Comparison of ENCODE assay signal across 19 cellular contexts in genomic region chr4:150068300-150068699, GRCh38. TPM values are rescaled to one million over a fixed set of nuclear protein-coding genes. Genes with fewer than 3 reads are reported as not detected.
"Had no signal": no experiment of that assay in that cellular context is flagged by ENCODE, and none has a peak within 500 bp of the region (broad histone marks: within the 10 kb centered on the region; RNA-seq: fewer than 3 reads in every experiment).

No MANE protein-coding gene starts in this region.

- DNase-seq: dermis blood vessel endothelial cell; dorsolateral prefrontal cortex; effector CD4-positive, alpha-beta T cell; effector memory CD4-positive, alpha-beta T cell; foreskin keratinocyte; glutamatergic neuron; head of caudate nucleus; heart right ventricle; hippocampal formation; left cardiac atrium; left lung; left ventricle myocardium superior; lower lobe of right lung; mesenchymal stem cell; mucosa of descending colon; naive B cell had no signal

- H3K27ac ChIP-seq: coronary artery, dorsolateral prefrontal cortex, esophagus muscularis mucosa, foreskin keratinocyte, heart right ventricle, left lung, lower lobe of right lung had no signal

- H3K4me3 ChIP-seq: coronary artery, dorsolateral prefrontal cortex, esophagus muscularis mucosa, heart right ventricle, left lung, lower lobe of right lung, mucosa of descending colon had no signal

- H3K27ac Mint-ChIP-seq: mesothelial cell of epicardium, naive B cell had no signal

- H3K36me3 ChIP-seq: esophagus muscularis mucosa, heart right ventricle, left lung, lower lobe of right lung had no signal

- H3K9me3 ChIP-seq: esophagus muscularis mucosa, heart right ventricle, left lung, lower lobe of right lung, mucosa of descending colon had no signal

- H3K4me1 ChIP-seq: foreskin keratinocyte, left lung had no signal

- H3K4me3 Mint-ChIP-seq: mesothelial cell of epicardium, naive B cell had no signal

- H3K27me3 ChIP-seq: dorsolateral prefrontal cortex, esophagus muscularis mucosa, heart right ventricle, left lung had no signal

- ATAC-seq: foreskin keratinocyte, heart right ventricle, left cardiac atrium, left lung, left ventricle myocardium superior, lower lobe of right lung, mucosa of descending colon had no signal

- H3K36me3 Mint-ChIP-seq: mesothelial cell of epicardium had no signal

- H3K4me1 Mint-ChIP-seq: naive B cell had no signal

RNA-seq across cellular contexts. Expression of gene DCLK2, which starts 9.9 kb away (rescaled TPM):
- polyA plus RNA-seq: foreskin keratinocyte had no signal
